Comparison of ENCODE assay signal across 8 cellular contexts in genomic region chr11:65653229-65654225, GRCh38.
DNase-seq lines count a peak whose midpoint lies in the region.

No MANE protein-coding gene starts in this region.

- H3K9ac ChIP-seq in NT2/D1 (ENCODE audit: insufficient read length, low read depth) = peak overlapping the region; percentile 65
- H3K9ac ChIP-seq in endocrine pancreas (ENCODE audit: control insufficient read depth, insufficient read depth, low read length) = peak overlapping the region; percentile 67

- H3K4me1 ChIP-seq in NT2/D1 (ENCODE audit: insufficient read depth, insufficient read length) (peaks cover 27% of the 10 kb centered on the region), endocrine pancreas (ENCODE audit: control insufficient read depth, insufficient read depth, low read length) (no peaks in the 10 kb centered on the region), neuron (ENCODE audit: insufficient read depth, low read length) (peaks cover 16% of the 10 kb centered on the region)

- DNase-seq in NCI-H345 treated with DMSO at 0.1 percent for 48 hours (lab: John Stamatoyannopoulos, UW; ENCODE audit: unreplicated experiment) = peak; percentile 49
- no peak for DNase-seq in NCI-H345 (lab: John Stamatoyannopoulos, UW)
- no peak for DNase-seq in NT2/D1 (ENCODE audit: low read depth, low spot score)
- no peak for DNase-seq in SHP77 (lab: John Stamatoyannopoulos, UW)
- DNase-seq in cerebellar nuclear complex (lab: John Stamatoyannopoulos, UW) = no peak
- DNase-seq in NCI-H187 (lab: John Stamatoyannopoulos, UW) = no peak

- no peak overlapping the region for H2AFZ ChIP-seq in neuron (ENCODE audit: low read depth, low read length)

- H3K9me3 ChIP-seq in NT2/D1 (ENCODE audit: insufficient read depth, low read length) = no peaks in the 10 kb centered on the region
- no peaks in the 10 kb centered on the region for H3K9me3 ChIP-seq in endocrine pancreas (ENCODE audit: control insufficient read depth, low read length)
- no peaks in the 10 kb centered on the region for H3K9me3 ChIP-seq in neuron (ENCODE audit: low read length)

- peaks cover 83% of the 10 kb centered on the region for H3K36me3 ChIP-seq in NT2/D1 (ENCODE audit: insufficient read depth, insufficient read length, low read length)
- H3K36me3 ChIP-seq in endocrine pancreas (ENCODE audit: control insufficient read depth, insufficient read depth, low read length) = peaks cover 5% of the 10 kb centered on the region
- peaks cover 44% of the 10 kb centered on the region for H3K36me3 ChIP-seq in neuron (ENCODE audit: insufficient read depth, low read length)

- peak overlapping the region; percentile 62 for H3K4me3 ChIP-seq in NT2/D1 (ENCODE audit: insufficient read length, low read depth)
- H3K4me3 ChIP-seq in endocrine pancreas (ENCODE audit: control insufficient read depth, insufficient read depth, low read length) = peak overlapping the region; percentile 37
- H3K4me3 ChIP-seq in neuron (ENCODE audit: low read length) = peak overlapping the region; percentile 58

- H3K27me3 ChIP-seq in NT2/D1 (ENCODE audit: insufficient read depth, insufficient read length) (peaks cover 3% of the 10 kb centered on the region), endocrine pancreas (ENCODE audit: control insufficient read depth, insufficient read depth, low read length) (no peaks in the 10 kb centered on the region), neuron (ENCODE audit: insufficient read depth, low read length) (no peaks in the 10 kb centered on the region)
